1 cellular context compared by ENCODE assay signal in the genomic region with DNA sequence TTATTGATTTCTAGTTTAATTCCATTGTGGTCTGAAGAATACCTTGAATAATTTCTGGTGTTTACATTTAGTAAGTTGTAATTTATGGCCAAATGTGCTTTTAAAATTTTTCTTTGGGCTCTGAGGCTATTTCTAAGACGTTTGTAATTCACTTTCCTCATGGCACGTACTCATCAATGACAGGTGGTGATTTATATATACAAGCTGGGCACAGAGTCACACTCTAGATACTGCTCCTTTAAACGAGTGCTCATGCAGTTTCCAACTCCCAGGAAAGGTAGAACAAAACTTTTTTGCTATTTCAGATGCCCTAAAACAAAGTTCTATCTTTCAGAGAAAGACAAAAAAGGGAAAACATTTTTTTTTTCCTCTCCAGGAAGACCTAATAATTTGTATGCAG.
TF ChIP-seq lines count a peak whose summit lies in the region.

No MANE protein-coding gene starts in this region.

TF ChIP-seq in SK-N-SH, 30 proteins besides CTCF, POLR2A, EP300 and RAD21 (continued from another document):
- TF ChIP-seq, protein P1, sequence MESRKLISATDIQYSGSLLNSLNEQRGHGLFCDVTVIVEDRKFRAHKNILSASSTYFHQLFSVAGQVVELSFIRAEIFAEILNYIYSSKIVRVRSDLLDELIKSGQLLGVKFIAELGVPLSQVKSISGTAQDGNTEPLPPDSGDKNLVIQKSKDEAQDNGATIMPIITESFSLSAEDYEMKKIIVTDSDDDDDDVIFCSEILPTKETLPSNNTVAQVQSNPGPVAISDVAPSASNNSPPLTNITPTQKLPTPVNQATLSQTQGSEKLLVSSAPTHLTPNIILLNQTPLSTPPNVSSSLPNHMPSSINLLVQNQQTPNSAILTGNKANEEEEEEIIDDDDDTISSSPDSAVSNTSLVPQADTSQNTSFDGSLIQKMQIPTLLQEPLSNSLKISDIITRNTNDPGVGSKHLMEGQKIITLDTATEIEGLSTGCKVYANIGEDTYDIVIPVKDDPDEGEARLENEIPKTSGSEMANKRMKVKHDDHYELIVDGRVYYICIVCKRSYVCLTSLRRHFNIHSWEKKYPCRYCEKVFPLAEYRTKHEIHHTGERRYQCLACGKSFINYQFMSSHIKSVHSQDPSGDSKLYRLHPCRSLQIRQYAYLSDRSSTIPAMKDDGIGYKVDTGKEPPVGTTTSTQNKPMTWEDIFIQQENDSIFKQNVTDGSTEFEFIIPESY (IDR thresholded peaks at IDR 0.05; ENCODE audit: borderline replicate concordance, low read depth) = no peak
